ENCODE assay signal across 8 cellular contexts in genomic region chr9:101711330-101711941, GRCh38. TPM values are rescaled to one million over a fixed set of nuclear protein-coding genes. Genes with fewer than 3 reads are reported as not detected.
DNase-seq lines count a peak whose midpoint lies in the region; ATAC-seq, FAIRE-seq and TF ChIP-seq lines count a peak whose summit lies in the region.

No MANE protein-coding gene starts in this region.

- peaks cover 18% of the 10 kb centered on the region for H3K27me3 Mint-ChIP-seq in activated CD8-positive, alpha-beta T cell treated with anti-CD3 and anti-CD28 coated beads for 36 hours
- peaks cover 31% of the 10 kb centered on the region for H3K27me3 Mint-ChIP-seq in mesothelial cell of epicardium (ENCODE audit: low read depth)

- no peaks in the 10 kb centered on the region for H3K36me3 Mint-ChIP-seq in activated CD8-positive, alpha-beta T cell treated with anti-CD3 and anti-CD28 coated beads for 36 hours (ENCODE audit: low read depth)
- no peaks in the 10 kb centered on the region for H3K36me3 Mint-ChIP-seq in mesothelial cell of epicardium

- no peaks in the 10 kb centered on the region for H3K9me3 Mint-ChIP-seq in activated CD8-positive, alpha-beta T cell treated with anti-CD3 and anti-CD28 coated beads for 36 hours
- no peaks in the 10 kb centered on the region for H3K9me3 Mint-ChIP-seq in mesothelial cell of epicardium

- no peak for FAIRE-seq in D721Med (lab: Jason Lieb, UNC)

- intact Hi-C loops in activated CD8-positive, alpha-beta T cell treated with anti-CD3 and anti-CD28 coated beads for 36 hours (cut with micrococcal nuclease), result no loop called here

- POLR2A ChIA-PET in activated CD8-positive, alpha-beta T cell treated with anti-CD3 and anti-CD28 coated beads for 36 hours (lab: Charles Lee), result no interaction called here

- no peak overlapping the region for H3K4me3 Mint-ChIP-seq in activated CD8-positive, alpha-beta T cell treated with anti-CD3 and anti-CD28 coated beads for 36 hours
- H3K4me3 Mint-ChIP-seq in mesothelial cell of epicardium, result no peak overlapping the region

- TF ChIP-seq CTCF in D721Med (IDR thresholded peaks at IDR 0.05; ENCODE audit: insufficient read depth, missing control alignments), result peak; percentile 53
- TF ChIP-seq CTCF in activated CD8-positive, alpha-beta T cell treated with anti-CD3 and anti-CD28 coated beads for 36 hours (IDR thresholded peaks at IDR 0.05), result peak; percentile 67
- peak; percentile 57 for TF ChIP-seq CTCF in mesothelial cell of epicardium (IDR thresholded peaks at IDR 0.05; ENCODE audit: unreplicated experiment)

- H3K4me1 Mint-ChIP-seq in activated CD8-positive, alpha-beta T cell treated with anti-CD3 and anti-CD28 coated beads for 36 hours (ENCODE audit: low read depth), result no peaks in the 10 kb centered on the region
- H3K4me1 Mint-ChIP-seq in mesothelial cell of epicardium, result peaks cover 5% of the 10 kb centered on the region

- CTCF ChIA-PET in activated CD8-positive, alpha-beta T cell treated with anti-CD3 and anti-CD28 coated beads for 36 hours (lab: Charles Lee), result interaction anchor here (0.7 to 1.4 kb wide), 16 partner anchors 8 to 179 kb away, joined by 3 to 5 read pairs (median 4); no protein-coding TSS in a partner anchor

- peak; percentile 75 for ATAC-seq in GM19372 (IDR thresholded peaks at IDR 0.05; ENCODE audit: low read depth, unreplicated experiment)
- ATAC-seq in activated CD8-positive, alpha-beta T cell treated with anti-CD3 and anti-CD28 coated beads for 36 hours, result peak; percentile 55

- no peak for DNase-seq in D721Med (ENCODE audit: insufficient read length, low spot score)
- DNase-seq in HPDE6-E6E7 (ENCODE audit: extremely low spot score), result peak; percentile 6
- DNase-seq in activated CD8-positive, alpha-beta T cell treated with anti-CD3 and anti-CD28 coated beads for 36 hours, result peak; percentile 52
- DNase-seq in mesothelial cell of epicardium (ENCODE audit: low spot score in 2 of 2, unreplicated experiment in 2 of 2), result no peak
- DNase-seq in effector CD8-positive, alpha-beta T cell (lab: John Stamatoyannopoulos, UW), result no peak
- no peak for DNase-seq in NCI-H2029 (lab: John Stamatoyannopoulos, UW)
- DNase-seq in SW480 (ENCODE audit: low spot score), result no peak

- H3K27ac Mint-ChIP-seq in activated CD8-positive, alpha-beta T cell treated with anti-CD3 and anti-CD28 coated beads for 36 hours, result no peak overlapping the region
- no peak overlapping the region for H3K27ac Mint-ChIP-seq in mesothelial cell of epicardium

RNA-seq across cellular contexts. Expression of gene GRIN3A, which starts 27.0 kb away (rescaled TPM):
- not detected for total RNA-seq in activated CD8-positive, alpha-beta T cell treated with anti-CD3 and anti-CD28 coated beads for 36 hours
- total RNA-seq in mesothelial cell of epicardium, result 3.0 to 4.1 TPM (median 3.3 TPM) in 3 replicates

Comparison
In these comparisons a context has a peak if more than half of its experiments do, and no peak if none do; other contexts are left out.
1. DNase-seq: peak in HPDE6-E6E7 (single experiment) and activated CD8-positive, alpha-beta T cell treated with anti-CD3 and anti-CD28 coated beads for 36 hours (single experiment); none in D721Med (single experiment), mesothelial cell of epicardium (0 of 2), effector CD8-positive, alpha-beta T cell (single experiment), NCI-H2029 (single experiment) and SW480 (single experiment).
2. Peak in every context shown above with its lines, with median percentiles within 50 percentile points of each other: CTCF ChIP-seq.